8 cellular contexts compared by ENCODE assay signal in the genomic region with DNA sequence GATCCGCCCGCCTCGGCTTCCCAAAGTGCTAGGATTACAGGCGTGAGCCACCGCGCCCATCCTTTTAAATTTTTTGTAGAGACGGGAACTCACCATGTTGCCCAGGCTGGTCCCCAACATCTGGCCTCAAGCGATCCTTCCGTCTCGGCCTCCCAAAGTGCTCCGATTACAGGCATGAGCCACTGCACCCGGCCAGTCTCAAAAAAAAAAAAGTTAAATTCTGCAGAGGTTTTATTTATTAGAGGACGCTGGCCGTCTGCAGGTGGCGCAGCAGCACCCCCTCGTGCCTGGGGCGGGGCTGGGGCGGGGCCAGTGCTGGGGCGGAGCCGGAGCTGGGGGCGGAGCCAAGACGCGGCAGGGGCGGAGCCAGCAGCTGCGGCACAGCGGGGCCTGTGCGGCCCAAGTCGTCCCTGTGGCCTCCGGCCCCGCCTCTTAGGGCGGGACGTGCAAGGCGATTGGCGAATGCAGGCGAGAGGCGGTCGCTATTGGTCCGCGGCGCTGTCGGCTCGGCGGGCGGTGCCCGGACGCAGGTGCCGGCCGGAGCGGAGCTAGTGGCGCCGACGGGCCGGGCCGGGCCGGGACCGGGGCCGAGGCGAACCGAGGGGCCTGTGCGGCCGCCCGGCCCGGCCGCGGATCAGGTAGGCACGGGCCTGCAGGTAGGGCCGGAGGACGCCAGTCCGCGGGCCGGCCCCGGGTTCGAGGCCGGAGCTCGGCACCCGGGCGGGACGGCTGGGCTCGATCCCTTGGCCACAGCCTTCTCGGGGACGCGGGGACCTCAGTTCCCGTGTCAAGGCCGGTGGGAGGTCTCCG. TPM values are rescaled to one million over a fixed set of nuclear protein-coding genes. Genes with fewer than 3 reads are reported as not detected.
DNase-seq lines count a peak whose midpoint lies in the region; ATAC-seq and TF ChIP-seq lines count a peak whose summit lies in the region.

TSS of gene MARCHF2 (plus strand) at position 523 of the 810 bp plus-strand sequence. CDS start 8,536 bp downstream, outside the sequence.

- H3K36me3 ChIP-seq in rectal smooth muscle tissue (ENCODE audit: control insufficient read depth, insufficient read depth, low read length): no peaks in the 10 kb centered on the region
- no peaks in the 10 kb centered on the region for H3K36me3 ChIP-seq in vagina

- H3K9ac ChIP-seq in rectal smooth muscle tissue (ENCODE audit: low read length): peak within 1 kb of the TSS; percentile 87

- TF ChIP-seq CTCF in vagina (IDR thresholded peaks at IDR 0.05): peak; percentile 16 to 83 (median 39)

- H3K4me1 ChIP-seq in right cardiac atrium (ENCODE audit: control insufficient read depth, insufficient read depth, low read length) (peaks cover 5% of the 10 kb centered on the region), rectal smooth muscle tissue (ENCODE audit: control insufficient read depth, insufficient read depth, low read length) (peaks cover 17% of the 10 kb centered on the region), vagina (peaks cover 22% of the 10 kb centered on the region)

- TF ChIP-seq POLR2A in GM18505 (IDR thresholded peaks at IDR 0.05; ENCODE audit: borderline replicate concordance, extremely low read depth, insufficient read depth, insufficient read length): peak; percentile 60
- peak in 1 of 2 donors; percentile 55 for TF ChIP-seq POLR2A in vagina (IDR thresholded peaks at IDR 0.05)

- ATAC-seq in GM18505 (IDR thresholded peaks at IDR 0.05; ENCODE audit: unreplicated experiment): peak; percentile 99
- peak; percentile 97 for ATAC-seq in HG02970 (IDR thresholded peaks at IDR 0.05; ENCODE audit: low FRiP score, unreplicated experiment)
- ATAC-seq in right cardiac atrium: peak; percentile 98 to 99

- 4% methylated on average over 85 of the region's 85 CpGs for WGBS in right cardiac atrium

- H3K27ac ChIP-seq in right cardiac atrium (ENCODE audit: low read length) (peak within 1 kb of the TSS; percentile 49), rectal smooth muscle tissue (ENCODE audit: low read depth, low read length) (peak within 1 kb of the TSS; percentile 50), vagina (no peak within 1 kb of the TSS)

- H3K27me3 ChIP-seq in right cardiac atrium (ENCODE audit: control insufficient read depth, insufficient read depth) (no peaks in the 10 kb centered on the region), rectal smooth muscle tissue (ENCODE audit: control insufficient read depth, insufficient read depth, low read length) (no peaks in the 10 kb centered on the region), vagina (no peaks in the 10 kb centered on the region)

- H3K4me3 ChIP-seq in right cardiac atrium (ENCODE audit: low read length) (peak within 1 kb of the TSS; percentile 89), rectal smooth muscle tissue (ENCODE audit: low read length) (peak within 1 kb of the TSS; percentile 93), vagina (peak within 1 kb of the TSS; percentile 69 to 87)

- no peaks in the 10 kb centered on the region for H3K9me3 ChIP-seq in right cardiac atrium (ENCODE audit: control insufficient read depth, low read length)
- H3K9me3 ChIP-seq in vagina: no peaks in the 10 kb centered on the region

- DNase-seq in NCI-H187 treated with DMSO at 0.1 percent for 48 hours (lab: John Stamatoyannopoulos, UW): peak; percentile 15
- peak; percentile 91 to 97 (median 94) for DNase-seq in T-helper 2 cell
- DNase-seq in anterior cingulate cortex (lab: John Stamatoyannopoulos, UW): peak; percentile 47 to 98 (median 94)
- peak; percentile 97 to 99 (median 99) for DNase-seq in right cardiac atrium
- DNase-seq in vagina (ENCODE audit: extremely low spot score in 2 of 2): peak in 1 of 2 donors; percentile 97

- intact Hi-C loops in right cardiac atrium (cut with DNase I) (loop anchor here in 3 of 4 donors (2.0 to 10.0 kb wide), 4 partner anchors 32 to 94 kb away; partner anchors contain the start of genes HNRNPM (in 1 of the 3) and PRAM1 (in 1 of the 3)), vagina (cut with DNase I) (loop anchor here (5.0 kb wide), 1 partner anchor 99 kb away; the partner anchor contains the start of gene ZNF414)

RNA-seq across cellular contexts. Expression of gene MARCHF2, which starts in this region (rescaled TPM):
- total RNA-seq in right cardiac atrium (100 to 1,000 TPM in 3 of 4 donors, 10 to 100 TPM in 1; 94.2 to 106 (median 104) TPM), vagina (146 TPM)
- 107 TPM for polyA plus RNA-seq in right cardiac atrium
